12 cellular contexts compared by ENCODE assay signal in the genomic region with DNA sequence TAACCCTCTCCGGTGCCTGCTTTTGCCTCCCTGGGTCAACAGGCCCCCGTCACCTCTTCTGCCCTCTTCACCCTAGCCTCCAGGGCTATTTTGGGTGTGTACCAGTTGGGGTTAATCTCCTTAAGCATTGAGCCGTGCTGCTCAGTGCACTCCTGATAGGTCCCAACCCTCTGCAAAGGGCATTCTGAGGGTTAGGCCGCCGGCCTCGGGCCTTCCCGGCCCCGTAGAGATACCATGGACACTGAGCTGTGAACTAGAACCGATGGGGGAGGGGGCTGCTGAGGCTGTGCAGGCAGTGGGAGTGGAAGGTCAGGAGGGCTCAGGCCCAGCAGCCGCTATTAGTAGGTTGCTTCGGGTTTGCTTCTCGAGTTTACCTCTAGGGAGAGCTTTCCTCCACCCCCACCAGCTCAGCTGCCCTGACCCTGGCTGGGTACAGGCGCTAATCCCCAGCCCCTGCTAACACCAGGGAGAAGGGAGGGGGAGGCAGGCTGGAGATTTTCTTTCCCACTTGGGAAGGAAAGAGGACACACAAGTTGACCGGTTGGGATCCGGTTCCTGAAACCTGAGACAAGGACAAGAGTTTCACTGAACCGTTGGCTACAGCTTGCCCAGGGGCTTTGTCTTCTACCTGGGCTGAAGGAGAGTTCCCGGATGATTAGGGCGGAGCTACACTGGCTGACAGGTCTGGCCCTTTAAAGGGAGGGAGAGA. TPM values are rescaled to one million over a fixed set of nuclear protein-coding genes. Genes with fewer than 3 reads are reported as not detected.
DNase-seq lines count a peak whose midpoint lies in the region; ATAC-seq, FAIRE-seq and TF ChIP-seq lines count a peak whose summit lies in the region.
"Had no signal": no experiment of that assay in that cellular context is flagged by ENCODE, and none has a peak within 500 bp of the region (broad histone marks: within the 10 kb centered on the region; RNA-seq: fewer than 3 reads in every experiment).

No MANE protein-coding gene starts in this region.

- 3% methylated on average over 6 of the region's 18 CpGs for WGBS in HepG2 (ENCODE audit: low lambda C conversion rate)
- WGBS in right lobe of liver (ENCODE audit: insufficient coverage, low coverage, low lambda C conversion rate, missing lambda C conversion rate), result 73% methylated on average over 2 of the region's 18 CpGs
- 5 to 8% methylated on average over 18 of the region's 18 CpGs for WGBS in aorta, 2 donors

- in situ Hi-C loops in HepG2 (cut with HindIII; ENCODE audit: extremely low pct_ligation_motif_present, low pct_unique_long_range_greater_than_20kb), result no loop called here

- CTCF ChIA-PET in HepG2 (lab: Yijun Ruan, JAX; ENCODE audit: low intra/inter-chr PET ratio, low total read pairs), result no interaction called here

- no peak overlapping the region for H3K4me3 Mint-ChIP-seq in endothelial cell (ENCODE audit: unreplicated experiment)
- H3K4me3 Mint-ChIP-seq in nephron, result peak overlapping the region in 2 of 3 experiments; percentile 40 to 44
- no peak overlapping the region for H3K4me3 Mint-ChIP-seq in CD14-positive monocyte
- H3K4me3 Mint-ChIP-seq: activated CD8-positive, alpha-beta memory T cell treated with anti-CD3 and anti-CD28 coated beads, Interleukin-2, amount 10 ng/mL, durations not matched to agents 7 days and 5 days had no signal

- TF ChIP-seq CTCF in HepG2 (CRISPR knock-in tag; IDR thresholded peaks at IDR 0.05), result peak; percentile 37
- TF ChIP-seq CTCF in right lobe of liver (IDR thresholded peaks at IDR 0.05), result no peak
- no peak for TF ChIP-seq CTCF in endothelial cell (IDR thresholded peaks at IDR 0.05; ENCODE audit: unreplicated experiment)
- no peak for TF ChIP-seq CTCF in nephron (IDR thresholded peaks at IDR 0.05; ENCODE audit: unreplicated experiment in 3 of 3)
- no peak for TF ChIP-seq CTCF in CD14-positive monocyte (IDR thresholded peaks at IDR 0.05)

- no peak for TF ChIP-seq EP300 in HepG2 (IDR thresholded peaks at IDR 0.05; ENCODE audit: low read depth in 2 of 2, low read length in 2 of 2)
- TF ChIP-seq EP300 in HepG2 (CRISPR knock-in tag; IDR thresholded peaks at IDR 0.05; ENCODE audit: borderline replicate concordance), result no peak

- peak overlapping the region; percentile 56 to 68 (median 60) for H3K4me3 ChIP-seq in HepG2 (replicated peaks in 1 of 3; ENCODE audit: insufficient read depth in 1 of 3, low read depth in 2 of 3, low read length in 3 of 3)
- H3K4me3 ChIP-seq in right lobe of liver, result no peak overlapping the region
- peak overlapping the region; percentile 58 to 77 for H3K4me3 ChIP-seq in aorta (ENCODE audit: low read length in 2 of 2)

- H3K27ac ChIP-seq in HepG2 (ENCODE audit: extremely low read length, insufficient read depth, low read length) (peak overlapping the region; percentile 43), right lobe of liver (no peak overlapping the region), aorta (ENCODE audit: low read depth in 1 of 2, low read length in 2 of 2) (peak overlapping the region; percentile 6 to 76)

- H3K4me2 ChIP-seq in HepG2 (ENCODE audit: low read depth, low read length), result peak overlapping the region; percentile 97

- peak; percentile 63 for FAIRE-seq in HepG2 (lab: Jason Lieb, UNC)

- no peaks in the 10 kb centered on the region for H3K9me3 Mint-ChIP-seq in endothelial cell (ENCODE audit: unreplicated experiment)
- no peaks in the 10 kb centered on the region for H3K9me3 Mint-ChIP-seq in nephron
- peaks cover 0 to 14% (median 0%) of the 10 kb centered on the region in 7 donors for H3K9me3 Mint-ChIP-seq in CD14-positive monocyte

- H3K4me1 Mint-ChIP-seq in endothelial cell (ENCODE audit: unreplicated experiment) (peaks cover 25% of the 10 kb centered on the region), nephron (peaks cover 52% of the 10 kb centered on the region), CD14-positive monocyte (peaks cover 14% of the 10 kb centered on the region)

- DNase-seq in HepG2 (ENCODE audit: low spot score) (peak; percentile 49), right lobe of liver (no peak), endothelial cell (ENCODE audit: low spot score) (peak; percentile 42), aorta (no peak), foreskin melanocyte (no peak), CD14-positive monocyte (ENCODE audit: low spot score) (no peak)
- DNase-seq: activated CD8-positive, alpha-beta memory T cell treated with anti-CD3 and anti-CD28 coated beads, Interleukin-2, amount 10 ng/mL, durations not matched to agents 7 days and 5 days; caudate nucleus; heart right ventricle had no signal

- no peaks in the 10 kb centered on the region for H4K20me1 ChIP-seq in HepG2 (ENCODE audit: insufficient read depth, low read length)

- ATAC-seq in HepG2, result peak; percentile 87
- ATAC-seq in right lobe of liver, result no peak
- no peak for ATAC-seq in aorta (ENCODE audit: low FRiP score)
- no peak for ATAC-seq in GM19324 (IDR thresholded peaks at IDR 0.05; ENCODE audit: low FRiP score, unreplicated experiment)
- ATAC-seq: activated CD8-positive, alpha-beta memory T cell treated with anti-CD3 and anti-CD28 coated beads, Interleukin-2, amount 10 ng/mL, durations not matched to agents 7 days and 5 days; SK-N-SH treated with all-trans-retinoic acid at 6 μM for 48 hours had no signal

- intact Hi-C loops in HepG2 (cut with micrococcal nuclease; ENCODE audit: unreplicated experiment) (no loop called here), right lobe of liver (cut with DNase I) (no loop called here), aorta (cut with DNase I) (loop anchor here in 1 of 2 donors (1.0 kb wide), 1 partner anchor 24 kb away; no protein-coding TSS in a partner anchor), CD14-positive monocyte (cut with micrococcal nuclease) (no loop called here)

- peaks cover 0 to 26% of the 10 kb centered on the region in 2 experiments; a peak in 3 of 5 replicates for H3K27me3 ChIP-seq in HepG2 (ENCODE audit: control insufficient read depth in 1 of 2, insufficient read depth in 2 of 2, low read length in 2 of 2)
- H3K27me3 ChIP-seq in right lobe of liver, result no peaks in the 10 kb centered on the region
- H3K27me3 ChIP-seq in aorta (ENCODE audit: control insufficient read depth in 1 of 2, insufficient read depth in 2 of 2, low read length in 1 of 2), result no peaks in the 10 kb centered on the region

- H3K4me1 ChIP-seq in HepG2 (ENCODE audit: insufficient read depth, low read length), result peaks cover 18% of the 10 kb centered on the region
- no peaks in the 10 kb centered on the region for H3K4me1 ChIP-seq in right lobe of liver
- peaks cover 3 to 4% of the 10 kb centered on the region in 2 donors for H3K4me1 ChIP-seq in aorta (ENCODE audit: control insufficient read depth in 1 of 2, insufficient read depth in 2 of 2, low read length in 2 of 2)

- H3K27me3 Mint-ChIP-seq in endothelial cell (ENCODE audit: unreplicated experiment) (peaks cover 6% of the 10 kb centered on the region), nephron (ENCODE audit: low read depth) (peaks cover 10% of the 10 kb centered on the region), CD14-positive monocyte (ENCODE audit: low read depth in 3 of 3) (peaks cover 27 to 31% (median 31%) of the 10 kb centered on the region in 3 donors)

- no peaks in the 10 kb centered on the region for H3K79me2 ChIP-seq in HepG2 (ENCODE audit: insufficient read depth, low read length)

- H3K9me3 ChIP-seq in HepG2 (ENCODE audit: low read length) (no peaks in the 10 kb centered on the region), right lobe of liver (no peaks in the 10 kb centered on the region), aorta (ENCODE audit: control insufficient read depth, low read length) (no peaks in the 10 kb centered on the region)
- H3K9me3 ChIP-seq: heart right ventricle had no signal

- H3K36me3 Mint-ChIP-seq in endothelial cell (ENCODE audit: low read depth, unreplicated experiment) (no peaks in the 10 kb centered on the region), nephron (ENCODE audit: low read depth) (no peaks in the 10 kb centered on the region), CD14-positive monocyte (no peaks in the 10 kb centered on the region)
- H3K36me3 Mint-ChIP-seq: activated CD8-positive, alpha-beta memory T cell treated with anti-CD3 and anti-CD28 coated beads, Interleukin-2, amount 10 ng/mL, durations not matched to agents 7 days and 5 days had no signal

- H3K9ac ChIP-seq in HepG2 (ENCODE audit: insufficient read depth, low read depth, low read length), result peak overlapping the region; percentile 73

- no peaks in the 10 kb centered on the region for H3K36me3 ChIP-seq in HepG2 (replicated peaks in 1 of 2; ENCODE audit: control insufficient read depth in 1 of 2, insufficient read depth in 2 of 2, low read length in 2 of 2)
- H3K36me3 ChIP-seq in right lobe of liver, result no peaks in the 10 kb centered on the region
- peaks cover 4 to 8% of the 10 kb centered on the region in 2 donors for H3K36me3 ChIP-seq in aorta (ENCODE audit: control insufficient read depth in 1 of 2, insufficient read depth in 2 of 2, low read length in 1 of 2)
- H3K36me3 ChIP-seq: heart right ventricle had no signal

- no TSS peak for BruUV-seq in HepG2 (replicated peaks; lab: Mats Ljungman, UMichigan)

- H3K27ac Mint-ChIP-seq in endothelial cell (ENCODE audit: unreplicated experiment) (peak overlapping the region; percentile 57), nephron (peak overlapping the region; percentile 65 to 98 (median 90)), CD14-positive monocyte (no peak overlapping the region)
- H3K27ac Mint-ChIP-seq: activated CD8-positive, alpha-beta memory T cell treated with anti-CD3 and anti-CD28 coated beads, Interleukin-2, amount 10 ng/mL, durations not matched to agents 7 days and 5 days had no signal

- POLR2A ChIA-PET in HepG2 (lab: Yijun Ruan, JAX), result interaction anchor here (1.3 to 1.4 kb wide), 4 partner anchors 10 to 69 kb away, joined by 6 to 18 read pairs (median 7); partner anchors contain the start of genes ELF3, RNPEP and TIMM17A

- peak overlapping the region; percentile 49 for H2AFZ ChIP-seq in HepG2 (ENCODE audit: low read length)

- TF ChIP-seq POLR2A in HepG2 (IDR thresholded peaks at IDR 0.05; ENCODE audit: insufficient read depth in 1 of 2, low read depth in 2 of 2, low read length in 2 of 2) (peak; percentile 30 to 58; a peak in 2 of 4 replicates), right lobe of liver (IDR thresholded peaks at IDR 0.05) (no peak)

- no peak for TF ChIP-seq RAD21 in HepG2 (CRISPR knock-in tag; IDR thresholded peaks at IDR 0.05)

RNA-seq across cellular contexts. Expression of gene LMOD1, which starts 4.8 kb away (rescaled TPM):
- total RNA-seq in HepG2 (2016; rRNA removed; fragmentation: Illumina TruSeq; extraction: Trizol) (not detected in 2 replicates), right lobe of liver (1 to 10 TPM; 1.1 to 3.5 (median 2.1) TPM), endothelial cell (ENCODE audit: unreplicated experiment) (not detected), aorta (100 to 1,000 TPM; 347 to 469 TPM)
- not detected in 2 replicates for total RNA-seq in HepG2 (2016; cell fraction: cytosol; rRNA removed; fragmentation: Illumina TruSeq; extraction: Trizol; ENCODE audit: low read depth)
- not detected in 2 replicates for total RNA-seq in HepG2 (2016; cell fraction: insoluble cytoplasmic fraction; rRNA removed; fragmentation: Illumina TruSeq; extraction: Trizol)
- total RNA-seq in HepG2 (2016; cell fraction: membrane; rRNA removed; fragmentation: Illumina TruSeq; extraction: Trizol), result not detected in 2 replicates
- not detected in 2 replicates for total RNA-seq in HepG2 (2016; cell fraction: nucleus; rRNA removed; fragmentation: Illumina TruSeq; extraction: Trizol)
- polyA plus RNA-seq in HepG2 (2011; rRNA removed) (not detected in 2 replicates), aorta (100 to 1,000 TPM; 368 to 601 TPM), CD14-positive monocyte (not detected)
- polyA plus RNA-seq in HepG2 (2011; cell fraction: cytosol; rRNA removed), result 0.01 TPM in 1 of 2 replicates, not detected in the other
- polyA plus RNA-seq in HepG2 (2011; cell fraction: nucleus; rRNA removed), result not detected in 2 replicates
- not detected in 2 replicates for polyA plus RNA-seq in HepG2 (2012)
- not detected in 2 replicates for polyA plus RNA-seq in HepG2 (2016; cell fraction: cytosol; fragmentation: Illumina TruSeq; extraction: Trizol; ENCODE audit: low read depth)
- polyA plus RNA-seq in HepG2 (2016; cell fraction: insoluble cytoplasmic fraction; fragmentation: Illumina TruSeq; extraction: Trizol; ENCODE audit: low read depth), result not detected in 2 replicates
- polyA plus RNA-seq in HepG2 (2016; cell fraction: membrane; fragmentation: Illumina TruSeq; extraction: Trizol; ENCODE audit: low read depth), result not detected in 2 replicates
- not detected in 2 replicates for polyA plus RNA-seq in HepG2 (2016; cell fraction: nucleus; fragmentation: Illumina TruSeq; extraction: Trizol; ENCODE audit: insufficient read depth, low read depth)
- 0.07 TPM in 1 of 2 replicates, not detected in the other for polyA minus RNA-seq in HepG2 (2011; rRNA and poly(A)+ RNA removed; ENCODE audit: low replicate concordance)
- not detected in 2 replicates for polyA minus RNA-seq in HepG2 (2011; cell fraction: cytosol; rRNA and poly(A)+ RNA removed)
- polyA minus RNA-seq in HepG2 (2011; cell fraction: nucleus; rRNA and poly(A)+ RNA removed), result not detected in 2 replicates
- total RNA-seq: activated CD8-positive, alpha-beta memory T cell treated with anti-CD3 and anti-CD28 coated beads, Interleukin-2, amount 10 ng/mL, durations not matched to agents 7 days and 5 days had no signal

RNA-seq across cellular contexts. Expression of gene TIMM17A, which starts 13.7 kb away (rescaled TPM):
- 97.8 and 115 TPM in 2 replicates for total RNA-seq in HepG2 (2016; rRNA removed; fragmentation: Illumina TruSeq; extraction: Trizol)
- total RNA-seq in HepG2 (2016; cell fraction: cytosol; rRNA removed; fragmentation: Illumina TruSeq; extraction: Trizol; ENCODE audit: low read depth), result 11.9 and 13.6 TPM in 2 replicates
- total RNA-seq in HepG2 (2016; cell fraction: insoluble cytoplasmic fraction; rRNA removed; fragmentation: Illumina TruSeq; extraction: Trizol), result 101 and 122 TPM in 2 replicates
- total RNA-seq in HepG2 (2016; cell fraction: membrane; rRNA removed; fragmentation: Illumina TruSeq; extraction: Trizol), result 28.7 and 32.9 TPM in 2 replicates
- total RNA-seq in HepG2 (2016; cell fraction: nucleus; rRNA removed; fragmentation: Illumina TruSeq; extraction: Trizol), result 60.9 and 62.3 TPM in 2 replicates
- polyA plus RNA-seq in HepG2 (2011; rRNA removed), result 41.2 and 50.8 TPM in 2 replicates
- polyA plus RNA-seq in HepG2 (2011; cell fraction: cytosol; rRNA removed), result 21.0 and 31.9 TPM in 2 replicates
- 13.4 and 17.3 TPM in 2 replicates for polyA plus RNA-seq in HepG2 (2011; cell fraction: nucleus; rRNA removed)
- 33.7 and 42.3 TPM in 2 replicates for polyA plus RNA-seq in HepG2 (2012)
- polyA plus RNA-seq in HepG2 (2016; cell fraction: cytosol; fragmentation: Illumina TruSeq; extraction: Trizol; ENCODE audit: low read depth), result 10.8 and 12.4 TPM in 2 replicates
- polyA plus RNA-seq in HepG2 (2016; cell fraction: insoluble cytoplasmic fraction; fragmentation: Illumina TruSeq; extraction: Trizol; ENCODE audit: low read depth), result 102 and 120 TPM in 2 replicates
- 20.6 and 23.3 TPM in 2 replicates for polyA plus RNA-seq in HepG2 (2016; cell fraction: membrane; fragmentation: Illumina TruSeq; extraction: Trizol; ENCODE audit: low read depth)
- 92.4 and 105 TPM in 2 replicates for polyA plus RNA-seq in HepG2 (2016; cell fraction: nucleus; fragmentation: Illumina TruSeq; extraction: Trizol; ENCODE audit: insufficient read depth, low read depth)
- polyA minus RNA-seq in HepG2 (2011; rRNA and poly(A)+ RNA removed; ENCODE audit: low replicate concordance), result 20.7 and 68.8 TPM in 2 replicates
- polyA minus RNA-seq in HepG2 (2011; cell fraction: cytosol; rRNA and poly(A)+ RNA removed), result 12.0 and 12.4 TPM in 2 replicates
- polyA minus RNA-seq in HepG2 (2011; cell fraction: nucleus; rRNA and poly(A)+ RNA removed), result 29.9 and 30.0 TPM in 2 replicates
- 10 to 100 TPM; 26.5 to 44.1 (median 38.1) TPM for total RNA-seq in right lobe of liver
- total RNA-seq in endothelial cell (ENCODE audit: unreplicated experiment), result 45.7 TPM
- total RNA-seq in aorta, result 10 to 100 TPM; 29.2 to 48.8 TPM
- polyA plus RNA-seq in aorta, result 10 to 100 TPM; 34.4 to 77.4 TPM
- polyA plus RNA-seq in CD14-positive monocyte, result 10 to 100 TPM; 45.4 to 50.3 TPM

RNA-seq across cellular contexts. Expression of gene RNPEP, which starts 40.9 kb away (rescaled TPM):
- total RNA-seq in HepG2 (2016; rRNA removed; fragmentation: Illumina TruSeq; extraction: Trizol) (38.4 and 39.5 TPM in 2 replicates), right lobe of liver (10 to 100 TPM; 28.9 to 51.5 (median 41.3) TPM), endothelial cell (ENCODE audit: unreplicated experiment) (70.1 TPM), aorta (10 to 100 TPM; 28.0 to 43.1 TPM)
- total RNA-seq in HepG2 (2016; cell fraction: cytosol; rRNA removed; fragmentation: Illumina TruSeq; extraction: Trizol; ENCODE audit: low read depth), result 7.3 and 9.5 TPM in 2 replicates
- total RNA-seq in HepG2 (2016; cell fraction: insoluble cytoplasmic fraction; rRNA removed; fragmentation: Illumina TruSeq; extraction: Trizol), result 34.4 and 39.3 TPM in 2 replicates
- total RNA-seq in HepG2 (2016; cell fraction: membrane; rRNA removed; fragmentation: Illumina TruSeq; extraction: Trizol), result 12.6 and 12.8 TPM in 2 replicates
- 21.9 and 25.1 TPM in 2 replicates for total RNA-seq in HepG2 (2016; cell fraction: nucleus; rRNA removed; fragmentation: Illumina TruSeq; extraction: Trizol)
- polyA plus RNA-seq in HepG2 (2011; rRNA removed) (18.1 and 20.6 TPM in 2 replicates), aorta (10 to 100 TPM; 29.1 to 31.6 TPM), CD14-positive monocyte (100 to 1,000 TPM; 127 to 153 TPM)
- polyA plus RNA-seq in HepG2 (2011; cell fraction: cytosol; rRNA removed), result 12.3 and 14.6 TPM in 2 replicates
- polyA plus RNA-seq in HepG2 (2011; cell fraction: nucleus; rRNA removed), result 20.7 and 21.2 TPM in 2 replicates
- 24.3 and 34.0 TPM in 2 replicates for polyA plus RNA-seq in HepG2 (2012)
- polyA plus RNA-seq in HepG2 (2016; cell fraction: cytosol; fragmentation: Illumina TruSeq; extraction: Trizol; ENCODE audit: low read depth), result 4.3 and 5.1 TPM in 2 replicates
- polyA plus RNA-seq in HepG2 (2016; cell fraction: insoluble cytoplasmic fraction; fragmentation: Illumina TruSeq; extraction: Trizol; ENCODE audit: low read depth), result 42.3 and 55.4 TPM in 2 replicates
- 9.4 and 10.7 TPM in 2 replicates for polyA plus RNA-seq in HepG2 (2016; cell fraction: membrane; fragmentation: Illumina TruSeq; extraction: Trizol; ENCODE audit: low read depth)
- polyA plus RNA-seq in HepG2 (2016; cell fraction: nucleus; fragmentation: Illumina TruSeq; extraction: Trizol; ENCODE audit: insufficient read depth, low read depth), result 56.7 and 59.2 TPM in 2 replicates
- 36.5 and 72.3 TPM in 2 replicates for polyA minus RNA-seq in HepG2 (2011; rRNA and poly(A)+ RNA removed; ENCODE audit: low replicate concordance)
- polyA minus RNA-seq in HepG2 (2011; cell fraction: cytosol; rRNA and poly(A)+ RNA removed), result 10.2 and 16.1 TPM in 2 replicates
- polyA minus RNA-seq in HepG2 (2011; cell fraction: nucleus; rRNA and poly(A)+ RNA removed), result 9.2 and 9.7 TPM in 2 replicates

RNA-seq across cellular contexts. Expression of gene SHISA4, which starts 52.9 kb away (rescaled TPM):
- total RNA-seq in HepG2 (2016; rRNA removed; fragmentation: Illumina TruSeq; extraction: Trizol) (0.24 and 0.51 TPM in 2 replicates), right lobe of liver (1 to 10 TPM; 2.5 to 8.1 (median 4.8) TPM), endothelial cell (ENCODE audit: unreplicated experiment) (0.85 TPM), aorta (10 to 100 TPM; 30.6 to 39.9 TPM)
- 0.97 and 1.8 TPM in 2 replicates for total RNA-seq in HepG2 (2016; cell fraction: cytosol; rRNA removed; fragmentation: Illumina TruSeq; extraction: Trizol; ENCODE audit: low read depth)
- total RNA-seq in HepG2 (2016; cell fraction: insoluble cytoplasmic fraction; rRNA removed; fragmentation: Illumina TruSeq; extraction: Trizol), result 0.21 and 0.45 TPM in 2 replicates
- 0.86 and 1.4 TPM in 2 replicates for total RNA-seq in HepG2 (2016; cell fraction: membrane; rRNA removed; fragmentation: Illumina TruSeq; extraction: Trizol)
- total RNA-seq in HepG2 (2016; cell fraction: nucleus; rRNA removed; fragmentation: Illumina TruSeq; extraction: Trizol), result 0.44 and 0.47 TPM in 2 replicates
- polyA plus RNA-seq in HepG2 (2011; rRNA removed) (1.0 and 1.1 TPM in 2 replicates), aorta (10 to 100 TPM; 76.1 to 93.1 TPM), CD14-positive monocyte (1 to 10 TPM; 1.5 to 2.3 TPM)
- polyA plus RNA-seq in HepG2 (2011; cell fraction: cytosol; rRNA removed), result 0.59 and 1.4 TPM in 2 replicates
- 0.83 and 1.5 TPM in 2 replicates for polyA plus RNA-seq in HepG2 (2011; cell fraction: nucleus; rRNA removed)
- 0.17 TPM in 1 of 2 replicates, not detected in the other for polyA plus RNA-seq in HepG2 (2012)
- polyA plus RNA-seq in HepG2 (2016; cell fraction: cytosol; fragmentation: Illumina TruSeq; extraction: Trizol; ENCODE audit: low read depth), result 2.6 and 3.1 TPM in 2 replicates
- polyA plus RNA-seq in HepG2 (2016; cell fraction: insoluble cytoplasmic fraction; fragmentation: Illumina TruSeq; extraction: Trizol; ENCODE audit: low read depth), result 0.36 and 0.81 TPM in 2 replicates
- polyA plus RNA-seq in HepG2 (2016; cell fraction: membrane; fragmentation: Illumina TruSeq; extraction: Trizol; ENCODE audit: low read depth), result 2.1 and 2.2 TPM in 2 replicates
- polyA plus RNA-seq in HepG2 (2016; cell fraction: nucleus; fragmentation: Illumina TruSeq; extraction: Trizol; ENCODE audit: insufficient read depth, low read depth), result 0.72 and 1.3 TPM in 2 replicates
- 1.0 and 5.4 TPM in 2 replicates for polyA minus RNA-seq in HepG2 (2011; rRNA and poly(A)+ RNA removed; ENCODE audit: low replicate concordance)
- polyA minus RNA-seq in HepG2 (2011; cell fraction: cytosol; rRNA and poly(A)+ RNA removed), result not detected in 2 replicates
- not detected in 2 replicates for polyA minus RNA-seq in HepG2 (2011; cell fraction: nucleus; rRNA and poly(A)+ RNA removed)

Comparison
In these comparisons a context has a peak if more than half of its experiments do, and no peak if none do; other contexts are left out.
1. DNase-seq: peak in HepG2 (single experiment) and endothelial cell (single experiment); none in right lobe of liver (0 of 3), aorta (0 of 2), foreskin melanocyte (single experiment) and CD14-positive monocyte (single experiment).
2. H3K27ac ChIP-seq: peak in HepG2 (single experiment) and aorta (2 of 2); none in right lobe of liver (0 of 3).
3. H3K4me3 ChIP-seq: peak in HepG2 (3 of 3) and aorta (2 of 2); none in right lobe of liver (0 of 3).
4. H3K27ac Mint-ChIP-seq: peak in endothelial cell (single experiment) and nephron (3 of 3); none in CD14-positive monocyte (0 of 7).
5. H3K4me3 Mint-ChIP-seq: peak in nephron (2 of 3); none in endothelial cell (single experiment) and CD14-positive monocyte (0 of 2).
6. RNA of gene LMOD1, which starts 4.8 kb away (total RNA-seq): 347 to 469 TPM in aorta; 1.1 to 3.5 TPM in right lobe of liver, not detected in HepG2 and not detected in endothelial cell (single experiment); every median in the first group is over 10 times any median in the second.